In genomic region chr6:33203443-33204164, GRCh38 we compare ENCODE assay signal across 8 cellular contexts. TPM values are rescaled to one million over a fixed set of nuclear protein-coding genes. Genes with fewer than 3 reads are reported as not detected.
DNase-seq lines count a peak whose midpoint lies in the region; ATAC-seq and TF ChIP-seq lines count a peak whose summit lies in the region.

No MANE protein-coding gene starts in this region.

- peaks cover 17% of the 10 kb centered on the region for H3K27me3 Mint-ChIP-seq in endothelial cell (ENCODE audit: unreplicated experiment)

- peaks cover 18% of the 10 kb centered on the region for H3F3A ChIP-seq in SK-N-SH (replicated peaks; ENCODE audit: insufficient read depth)

- no peak for TF ChIP-seq EP300 in SK-N-SH (IDR thresholded peaks at IDR 0.05; ENCODE audit: borderline replicate concordance in 1 of 2, low read depth in 1 of 2, low read length in 1 of 2)

- TF ChIP-seq RAD21 in SK-N-SH (IDR thresholded peaks at IDR 0.05; ENCODE audit: low read length), result no peak

- no peak overlapping the region for H2AFZ ChIP-seq in SK-N-SH (ENCODE audit: low read depth)

- peaks cover 60% of the 10 kb centered on the region for H3K79me2 ChIP-seq in SK-N-SH (ENCODE audit: insufficient read depth)

- H3K9ac ChIP-seq in SK-N-SH, result no peak overlapping the region

- POLR2A ChIA-PET in SK-N-SH (lab: Yijun Ruan, JAX) (no interaction called here), Panc1 (lab: Charles Lee) (interaction anchor here (0.8 kb wide), 1 partner anchor 12 kb away, joined by 3 read pairs; no protein-coding TSS in a partner anchor)

- ATAC-seq in SK-N-SH treated with all-trans-retinoic acid at 6 μM for 48 hours (no peak), Panc1 (no peak), psoas muscle (no peak), left lobe of liver (no peak)

- H3K36me3 ChIP-seq in SK-N-SH (replicated peaks in 1 of 2; ENCODE audit: control insufficient read depth in 1 of 2, insufficient read depth in 2 of 2, low read length in 1 of 2) (peaks cover 17 to 20% of the 10 kb centered on the region in 2 experiments), Panc1 (ENCODE audit: control insufficient read depth, insufficient read depth, low read length) (peaks cover 13% of the 10 kb centered on the region), psoas muscle (ENCODE audit: insufficient read depth in 1 of 2, low read depth in 1 of 2) (peaks cover 6 to 25% of the 10 kb centered on the region in 2 donors)

- in situ Hi-C loops in Panc1 (cut with HindIII; ENCODE audit: low pct_unique_long_range_greater_than_20kb, low sequenced_read_pairs), result no loop called here

- peaks cover 58% of the 10 kb centered on the region for H3K4me1 Mint-ChIP-seq in endothelial cell (ENCODE audit: unreplicated experiment)

- peaks cover 11% of the 10 kb centered on the region; the same call in 1 of the 2 replicates for H4K20me1 ChIP-seq in SK-N-SH (ENCODE audit: insufficient read depth)

- H3K4me2 ChIP-seq in SK-N-SH, result peak overlapping the region; percentile 98; the same call in 1 of the 2 replicates

- peak overlapping the region; percentile 100 for H3K4me3 Mint-ChIP-seq in endothelial cell (ENCODE audit: unreplicated experiment)

- no peaks in the 10 kb centered on the region for H3K9me2 ChIP-seq in SK-N-SH

- H3K4me3 ChIP-seq in SK-N-SH (ENCODE audit: low read depth in 2 of 2, low read length in 1 of 2), result no peak overlapping the region
- H3K4me3 ChIP-seq in Panc1 (ENCODE audit: low read depth in 2 of 2, low read length in 2 of 2), result peak overlapping the region in 1 of 2 experiments; percentile 79; a peak in 2 of 4 replicates
- H3K4me3 ChIP-seq in psoas muscle, result peak overlapping the region; percentile 90

- H3K27me3 ChIP-seq in SK-N-SH (ENCODE audit: insufficient read depth) (no peaks in the 10 kb centered on the region), Panc1 (ENCODE audit: control insufficient read depth, insufficient read depth, low read length) (no peaks in the 10 kb centered on the region), psoas muscle (ENCODE audit: insufficient read depth in 3 of 3, low read length in 2 of 3) (no peaks in the 10 kb centered on the region)

- CTCF ChIA-PET in SK-N-SH (lab: Yijun Ruan, JAX) (no interaction called here), Panc1 (lab: Charles Lee) (no interaction called here)

- H3K36me3 Mint-ChIP-seq in endothelial cell (ENCODE audit: low read depth, unreplicated experiment), result peaks cover 32% of the 10 kb centered on the region

- H3K9me3 Mint-ChIP-seq in endothelial cell (ENCODE audit: unreplicated experiment), result no peaks in the 10 kb centered on the region

- H3K27ac Mint-ChIP-seq in endothelial cell (ENCODE audit: unreplicated experiment), result peak overlapping the region; percentile 61

- TF ChIP-seq CTCF in SK-N-SH (IDR thresholded peaks at IDR 0.05) (no peak), Panc1 (IDR thresholded peaks at IDR 0.05) (no peak), endothelial cell (IDR thresholded peaks at IDR 0.05; ENCODE audit: unreplicated experiment) (no peak), psoas muscle (IDR thresholded peaks at IDR 0.05) (no peak)

- intact Hi-C loops in Panc1 (cut with micrococcal nuclease; ENCODE audit: unreplicated experiment) (no loop called here), psoas muscle (cut with DNase I) (loop anchor here (5.0 to 10.0 kb wide), 2 partner anchors 211 to 231 kb away; partner anchors contain the start of genes CUTA (in 1 of the 2) and PHF1 (in 1 of the 2))

- BruUV-seq in Panc1 (replicated peaks; lab: Mats Ljungman, UMichigan), result no TSS peak

- H3K4me1 ChIP-seq in SK-N-SH (ENCODE audit: control insufficient read depth in 1 of 2, insufficient read depth in 2 of 2, low read depth in 1 of 2, low read length in 1 of 2) (peaks cover 28 to 45% of the 10 kb centered on the region in 2 experiments; a peak in 3 of 4 replicates), Panc1 (ENCODE audit: control insufficient read depth, insufficient read depth, low read length) (peaks cover 45% of the 10 kb centered on the region), psoas muscle (peaks cover 26% of the 10 kb centered on the region)

- 85% methylated on average over 6 of the region's 7 CpGs for WGBS in SK-N-SH (ENCODE audit: low lambda C conversion rate)
- 84 to 85% (median 85%) methylated on average over 7 of the region's 7 CpGs for WGBS in psoas muscle, 3 donors

- DNase-seq in SK-N-SH, result no peak
- no peak for DNase-seq in Panc1 (ENCODE audit: low read depth, low spot score)
- no peak for DNase-seq in endothelial cell (ENCODE audit: low spot score)
- peak in 1 of 2 donors; percentile 40 for DNase-seq in psoas muscle
- no peak for DNase-seq in left lobe of liver (ENCODE audit: low spot score)
- DNase-seq in SHP77 treated with DMSO at 0.1 percent for 48 hours (lab: John Stamatoyannopoulos, UW), result no peak
- no peak for DNase-seq in AML-193 (lab: John Stamatoyannopoulos, UW)

- H3K27ac ChIP-seq in SK-N-SH (ENCODE audit: low read depth in 2 of 2, low read length in 1 of 2), result peak overlapping the region; percentile 1 to 2; a peak in 2 of 4 replicates
- peak overlapping the region; percentile 58 for H3K27ac ChIP-seq in Panc1 (ENCODE audit: low read length)
- H3K27ac ChIP-seq in psoas muscle, result no peak overlapping the region

- H3K9me3 ChIP-seq in SK-N-SH (no peaks in the 10 kb centered on the region), Panc1 (ENCODE audit: control insufficient read depth, insufficient read depth, low read depth, low read length) (no peaks in the 10 kb centered on the region), psoas muscle (no peaks in the 10 kb centered on the region)

TF ChIP-seq in SK-N-SH, 30 proteins besides CTCF, POLR2A, EP300 and RAD21 (continues in another document):
- TF ChIP-seq FOXM1 (IDR thresholded peaks at IDR 0.05; ENCODE audit: low read depth) (no peak), TCF12 (IDR thresholded peaks at IDR 0.05) (no peak), JUND (IDR thresholded peaks at IDR 0.05) (no peak), NFIC (IDR thresholded peaks at IDR 0.05; ENCODE audit: borderline replicate concordance) (no peak)

TF ChIP-seq in SK-N-SH treated with all-trans-retinoic acid at 6 μM for 48 hours, 23 proteins besides CTCF, POLR2A, EP300 and RAD21 (continues in another document):
- no peak for TF ChIP-seq RARB (CRISPR knock-in tag; IDR thresholded peaks at IDR 0.05)
- no peak for TF ChIP-seq ZNF565 (CRISPR knock-in tag; conservative IDR thresholded peaks at IDR 0.05; ENCODE audit: low read depth)
- TF ChIP-seq BACH2 (CRISPR knock-in tag; IDR thresholded peaks at IDR 0.05; ENCODE audit: borderline replicate concordance), result no peak
- no peak for TF ChIP-seq CREB5 (CRISPR knock-in tag; IDR thresholded peaks at IDR 0.05; ENCODE audit: low read depth)
- no peak for TF ChIP-seq ARNTL (CRISPR knock-in tag; IDR thresholded peaks at IDR 0.05; ENCODE audit: borderline replicate concordance, low read depth)

RNA-seq across cellular contexts. Expression of gene HSD17B8, which starts 0.9 kb away (rescaled TPM):
- polyA plus RNA-seq in SK-N-SH (2012; rRNA removed) (33.5 and 37.5 TPM in 2 replicates), psoas muscle (10 to 100 TPM in 2 of 3 donors, 1 to 10 TPM in 1; 9.6 to 12.3 (median 10.2) TPM)
- polyA plus RNA-seq in SK-N-SH (2012; cell fraction: cytosol; rRNA removed), result 21.5 and 28.7 TPM in 2 replicates
- 51.3 and 79.0 TPM in 2 replicates for polyA plus RNA-seq in SK-N-SH (2012; cell fraction: nucleus; rRNA removed)
- total RNA-seq in Panc1 (2021; ENCODE audit: unreplicated experiment) (7.4 TPM), endothelial cell (ENCODE audit: unreplicated experiment) (6.5 TPM), psoas muscle (10 to 100 TPM in 3 of 4 donors, 1 to 10 TPM in 1; 5.3 to 18.9 (median 11.9) TPM), left lobe of liver (40.3 TPM)
- polyA plus RNA-seq in Panc1 (2012; ENCODE audit: insufficient read length), result 8.9 TPM

RNA-seq across cellular contexts. Expression of gene SLC39A7, which starts 2.9 kb away (rescaled TPM):
- 129 and 138 TPM in 2 replicates for polyA plus RNA-seq in SK-N-SH (2012; rRNA removed)
- 125 and 141 TPM in 2 replicates for polyA plus RNA-seq in SK-N-SH (2012; cell fraction: cytosol; rRNA removed)
- 115 and 121 TPM in 2 replicates for polyA plus RNA-seq in SK-N-SH (2012; cell fraction: nucleus; rRNA removed)
- total RNA-seq in Panc1 (2021; ENCODE audit: unreplicated experiment), result 135 TPM
- polyA plus RNA-seq in Panc1 (2012; ENCODE audit: insufficient read length), result 155 TPM
- total RNA-seq in endothelial cell (ENCODE audit: unreplicated experiment), result 108 TPM
- 10 to 100 TPM; 17.6 to 41.4 (median 28.4) TPM for total RNA-seq in psoas muscle
- 100 to 1,000 TPM in 1 of 3 donors, 10 to 100 TPM in 2; 44.8 to 126 (median 53.5) TPM for polyA plus RNA-seq in psoas muscle
- total RNA-seq in left lobe of liver, result 74.8 TPM

RNA-seq across cellular contexts. Expression of gene RXRB, which starts 3.1 kb away (rescaled TPM):
- polyA plus RNA-seq in SK-N-SH (2012; rRNA removed) (45.8 and 61.0 TPM in 2 replicates), psoas muscle (10 to 100 TPM; 19.2 to 45.9 (median 29.3) TPM)
- polyA plus RNA-seq in SK-N-SH (2012; cell fraction: cytosol; rRNA removed), result 17.8 and 27.5 TPM in 2 replicates
- polyA plus RNA-seq in SK-N-SH (2012; cell fraction: nucleus; rRNA removed), result 154 and 237 TPM in 2 replicates
- total RNA-seq in Panc1 (2021; ENCODE audit: unreplicated experiment) (27.4 TPM), endothelial cell (ENCODE audit: unreplicated experiment) (35.8 TPM), psoas muscle (10 to 100 TPM; 31.3 to 43.7 (median 36.0) TPM), left lobe of liver (23.3 TPM)
- polyA plus RNA-seq in Panc1 (2012; ENCODE audit: insufficient read length), result 28.5 TPM

RNA-seq across cellular contexts. Expression of gene RING1, which starts 4.7 kb away (rescaled TPM):
- polyA plus RNA-seq in SK-N-SH (2012; rRNA removed) (55.1 and 61.3 TPM in 2 replicates), psoas muscle (10 to 100 TPM; 29.9 to 39.4 (median 34.6) TPM)
- 30.4 and 40.3 TPM in 2 replicates for polyA plus RNA-seq in SK-N-SH (2012; cell fraction: cytosol; rRNA removed)
- 158 and 191 TPM in 2 replicates for polyA plus RNA-seq in SK-N-SH (2012; cell fraction: nucleus; rRNA removed)
- total RNA-seq in Panc1 (2021; ENCODE audit: unreplicated experiment) (33.7 TPM), endothelial cell (ENCODE audit: unreplicated experiment) (19.6 TPM), psoas muscle (10 to 100 TPM; 27.9 to 31.6 (median 29.1) TPM), left lobe of liver (19.2 TPM)
- 63.5 TPM for polyA plus RNA-seq in Panc1 (2012; ENCODE audit: insufficient read length)

RNA-seq across cellular contexts. Expression of gene COL11A2, which starts 11.3 kb away (rescaled TPM):
- 0.99 and 1.1 TPM in 2 replicates for polyA plus RNA-seq in SK-N-SH (2012; rRNA removed)
- 0.17 and 0.30 TPM in 2 replicates for polyA plus RNA-seq in SK-N-SH (2012; cell fraction: cytosol; rRNA removed)
- polyA plus RNA-seq in SK-N-SH (2012; cell fraction: nucleus; rRNA removed), result 11.9 TPM in 2 replicates
- 0.57 TPM for total RNA-seq in Panc1 (2021; ENCODE audit: unreplicated experiment)
- 0.94 TPM for polyA plus RNA-seq in Panc1 (2012; ENCODE audit: insufficient read length)
- 127 TPM for total RNA-seq in endothelial cell (ENCODE audit: unreplicated experiment)
- total RNA-seq in psoas muscle, result 1 to 10 TPM in 1 of 4 donors, under 1 TPM in 3; 0.27 to 1.3 (median 0.51) TPM
- polyA plus RNA-seq in psoas muscle, result under 1 TPM; 0.35 to 0.69 (median 0.61) TPM
- 0.55 TPM for total RNA-seq in left lobe of liver
